16 cellular contexts compared by ENCODE assay signal in the genomic region with DNA sequence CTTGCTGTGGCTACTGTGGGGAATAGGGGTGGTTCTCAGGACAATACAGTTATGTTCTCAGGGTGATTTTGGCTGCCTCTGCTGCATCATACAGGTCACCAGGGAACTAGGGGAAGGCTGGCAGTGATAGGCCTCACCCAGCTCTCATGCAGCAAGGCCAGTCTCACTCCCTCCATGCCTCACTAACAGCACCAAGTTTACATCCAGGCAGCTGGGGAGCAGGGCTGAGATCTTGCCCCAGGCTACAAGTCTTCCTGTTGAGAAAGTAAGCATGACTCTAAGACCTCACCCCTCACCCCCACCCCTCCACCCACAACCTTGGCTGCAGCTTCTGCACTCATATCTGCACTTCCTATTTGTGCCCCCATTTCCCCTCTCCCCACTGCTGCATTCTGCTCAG.
DNase-seq lines count a peak whose midpoint lies in the region; ATAC-seq and TF ChIP-seq lines count a peak whose summit lies in the region.
"Had no signal": no experiment of that assay in that cellular context is flagged by ENCODE, and none has a peak within 500 bp of the region (broad histone marks: within the 10 kb centered on the region; RNA-seq: fewer than 3 reads in every experiment).

No MANE protein-coding gene starts in this region.

- no peaks in the 10 kb centered on the region for H4K20me1 ChIP-seq in IMR-90 (ENCODE audit: insufficient read depth, low read length)

- H3K14ac ChIP-seq in IMR-90 (replicated peaks; ENCODE audit: low read depth, low read length) (no peak overlapping the region), trophoblast cell (ENCODE audit: low read length) (no peak overlapping the region)

- H3K4me1 ChIP-seq in IMR-90 (ENCODE audit: control insufficient read depth, insufficient read depth, low read length) = peaks cover 4% of the 10 kb centered on the region; the same call in 1 of the 2 replicates
- H3K4me1 ChIP-seq in trophoblast cell (ENCODE audit: control insufficient read depth in 1 of 2, insufficient read depth in 2 of 2, low read length in 2 of 2) = peaks cover 16 to 19% of the 10 kb centered on the region in 2 experiments

- intact Hi-C loops in IMR-90 (cut with micrococcal nuclease) = no loop called here
- intact Hi-C loops in activated T-helper 1 cell treated with anti-CD3 and anti-CD28 coated beads, Interleukin-12 subunit alpha, Interleukin-12 subunit beta, Interleukin-2, Interleukin-4 antibody, amounts not matched to agents 30 ng/mL and 10 ng/mL and 1 ng/mL, durations not matched to agents 14 hours and 24 hours and 36 hours (cut with micrococcal nuclease) = no loop called here

- no peak overlapping the region for H2BK20ac ChIP-seq in IMR-90 (ENCODE audit: low read depth, low read length)

- H3K36me3 ChIP-seq in IMR-90 (ENCODE audit: control insufficient read depth, insufficient read depth, low read length) (no peaks in the 10 kb centered on the region), trophoblast cell (ENCODE audit: control insufficient read depth in 1 of 2, insufficient read depth in 2 of 2, low read length in 2 of 2) (no peaks in the 10 kb centered on the region)

- H3K4me3 ChIP-seq in IMR-90 (ENCODE audit: insufficient read depth, low read depth, low read length) (no peak overlapping the region), trophoblast cell (ENCODE audit: low read depth, low read length) (no peak overlapping the region)

- no peak for TF ChIP-seq POLR2A in IMR-90 (IDR thresholded peaks at IDR 0.05; ENCODE audit: low read depth, low read length)

- H3K4me2 ChIP-seq in IMR-90 (ENCODE audit: low read depth, low read length) (no peak overlapping the region), trophoblast cell (ENCODE audit: low read length) (no peak overlapping the region)

- H3K18ac ChIP-seq in IMR-90 (ENCODE audit: low read depth, low read length) (no peak overlapping the region), trophoblast cell (ENCODE audit: low read length) (no peak overlapping the region)

- H3K27me3 ChIP-seq in IMR-90 (ENCODE audit: control insufficient read depth, insufficient read depth, low read length) (no peaks in the 10 kb centered on the region), trophoblast cell (ENCODE audit: insufficient read depth, low read length) (no peaks in the 10 kb centered on the region)

- BruUV-seq in IMR-90 (replicated peaks; lab: Mats Ljungman, UMichigan) = no TSS peak

- H3K9ac ChIP-seq in IMR-90 (ENCODE audit: low read depth, low read length) = no peak overlapping the region
- H3K9ac ChIP-seq in trophoblast cell (ENCODE audit: low read length) = no peak overlapping the region

- H3K27me3 Mint-ChIP-seq in activated T-helper 1 cell treated with anti-CD3 and anti-CD28 coated beads, Interleukin-12 subunit alpha, Interleukin-12 subunit beta, Interleukin-2, Interleukin-4 antibody, amounts not matched to agents 30 ng/mL and 10 ng/mL and 1 ng/mL, durations not matched to agents 14 hours and 24 hours and 36 hours (ENCODE audit: insufficient read depth) = no peaks in the 10 kb centered on the region

- no peak overlapping the region for H3K4ac ChIP-seq in IMR-90 (ENCODE audit: low read depth, low read length)
- H3K4ac ChIP-seq in trophoblast cell (ENCODE audit: low read depth, low read length) = no peak overlapping the region

- ATAC-seq in IMR-90 (ENCODE audit: low read depth) (no peak), esophagus mucosa (peak; percentile 25), GM21381 (IDR thresholded peaks at IDR 0.05; ENCODE audit: unreplicated experiment) (no peak), GM18861 (IDR thresholded peaks at IDR 0.05; ENCODE audit: unreplicated experiment) (no peak)

- H3K79me1 ChIP-seq in IMR-90 (ENCODE audit: low read depth in 1 of 2, low read length in 2 of 2) (no peaks in the 10 kb centered on the region), trophoblast cell (ENCODE audit: low read length) (peaks cover 6% of the 10 kb centered on the region)

- H4K8ac ChIP-seq in IMR-90 (ENCODE audit: low read depth in 2 of 2, low read length in 2 of 2) (no peak overlapping the region), trophoblast cell (ENCODE audit: low read depth, low read length) (no peak overlapping the region)

- H2AK5ac ChIP-seq in IMR-90 (ENCODE audit: low read depth, low read length) = no peak overlapping the region
- no peak overlapping the region for H2AK5ac ChIP-seq in trophoblast cell (ENCODE audit: low read length)

- H3K56ac ChIP-seq in IMR-90 (ENCODE audit: extremely low read depth, insufficient read depth, low read length) = no peak overlapping the region

- H2BK12ac ChIP-seq in trophoblast cell (ENCODE audit: low read length) = no peak overlapping the region

- dilution Hi-C loops in IMR-90 (cut with HindIII; ENCODE audit: low sequenced_read_pairs, unreplicated experiment) = no loop called here

- no peak for TF ChIP-seq CTCF in IMR-90 (conservative IDR thresholded peaks at IDR 0.05; ENCODE audit: low read depth, low read length)
- no peak for TF ChIP-seq CTCF in RWPE1 (conservative IDR thresholded peaks at IDR 0.05; ENCODE audit: low read depth)

- H3K79me2 ChIP-seq in trophoblast cell (ENCODE audit: control insufficient read depth, insufficient read depth, low read length, poor library complexity) = no peaks in the 10 kb centered on the region

- no peak overlapping the region for H4K5ac ChIP-seq in IMR-90 (ENCODE audit: low read depth, low read length)

- H3K4me1 Mint-ChIP-seq in activated T-helper 1 cell treated with anti-CD3 and anti-CD28 coated beads, Interleukin-12 subunit alpha, Interleukin-12 subunit beta, Interleukin-2, Interleukin-4 antibody, amounts not matched to agents 30 ng/mL and 10 ng/mL and 1 ng/mL, durations not matched to agents 14 hours and 24 hours and 36 hours (ENCODE audit: low read depth) = no peaks in the 10 kb centered on the region

- H2BK15ac ChIP-seq in IMR-90 (ENCODE audit: low read depth, low read length) = no peak overlapping the region

- no peaks in the 10 kb centered on the region for H3K9me1 ChIP-seq in IMR-90 (ENCODE audit: insufficient read depth, low read length)

- H2BK5ac ChIP-seq in IMR-90 (ENCODE audit: low read depth, low read length, poor library complexity, severe bottlenecking) = no peak overlapping the region
- peak overlapping the region; percentile 19 for H2BK5ac ChIP-seq in trophoblast cell (ENCODE audit: low read depth, low read length, poor library complexity)

- TF ChIP-seq RAD21 in IMR-90 (IDR thresholded peaks at IDR 0.05; ENCODE audit: low read length) = no peak

- no peak overlapping the region for H3K4me3 Mint-ChIP-seq in activated T-helper 1 cell treated with anti-CD3 and anti-CD28 coated beads, Interleukin-12 subunit alpha, Interleukin-12 subunit beta, Interleukin-2, Interleukin-4 antibody, amounts not matched to agents 30 ng/mL and 10 ng/mL and 1 ng/mL, durations not matched to agents 14 hours and 24 hours and 36 hours
- H3K4me3 Mint-ChIP-seq: CD14-positive monocyte, HFFc6 had no signal

- no peaks in the 10 kb centered on the region for H3K36me3 Mint-ChIP-seq in activated T-helper 1 cell treated with anti-CD3 and anti-CD28 coated beads, Interleukin-12 subunit alpha, Interleukin-12 subunit beta, Interleukin-2, Interleukin-4 antibody, amounts not matched to agents 30 ng/mL and 10 ng/mL and 1 ng/mL, durations not matched to agents 14 hours and 24 hours and 36 hours (ENCODE audit: low read depth)
- H3K36me3 Mint-ChIP-seq: CD14-positive monocyte had no signal

- DNase-seq in IMR-90 (no peak), RWPE1 (ENCODE audit: low spot score) (no peak), trophoblast cell (no peak)
- no peak for DNase-seq in activated T-helper 1 cell treated with anti-CD3 and anti-CD28 coated beads, Interleukin-12 subunit alpha, Interleukin-12 subunit beta, Interleukin-2, Interleukin-4 antibody, amounts not matched to agents 30 ng/mL and 10 ng/mL and 1 ng/mL, durations not matched to agents 14 hours and 24 hours and 36 hours (ENCODE audit: low spot score)
- DNase-seq: ACHN, AML-193, COR-L47, DMS153, HFFc6, NCI-H187 treated with DMSO at 0.1 percent for 48 hours, NCI-H748 treated with DMSO at 0.1 percent for 48 hours, OCI-M1 had no signal

- H2AFZ ChIP-seq in IMR-90 (replicated peaks; ENCODE audit: low read length, poor library complexity) (peak overlapping the region; percentile 11), trophoblast cell (ENCODE audit: insufficient read depth, low read length, poor library complexity) (no peak overlapping the region)

- H4K12ac ChIP-seq in trophoblast cell (ENCODE audit: low read depth, low read length) = no peak overlapping the region

- no peak overlapping the region for H3K27ac Mint-ChIP-seq in activated T-helper 1 cell treated with anti-CD3 and anti-CD28 coated beads, Interleukin-12 subunit alpha, Interleukin-12 subunit beta, Interleukin-2, Interleukin-4 antibody, amounts not matched to agents 30 ng/mL and 10 ng/mL and 1 ng/mL, durations not matched to agents 14 hours and 24 hours and 36 hours
- H3K27ac Mint-ChIP-seq: CD14-positive monocyte, HFFc6 had no signal

- POLR2A ChIA-PET in IMR-90 (lab: Charles Lee; ENCODE audit: unreplicated experiment) (no interaction called here), RWPE1 (lab: Yijun Ruan, JAX; ENCODE audit: low non-redundant PET) (no interaction called here)

- H3K9me3 ChIP-seq in IMR-90 (ENCODE audit: control insufficient read depth, insufficient read depth, low read length) (no peaks in the 10 kb centered on the region), trophoblast cell (ENCODE audit: insufficient read depth, low read depth, low read length) (no peaks in the 10 kb centered on the region)

- CTCF ChIA-PET in IMR-90 (lab: Yijun Ruan, JAX) (interaction anchor here (0.6 to 0.7 kb wide), 2 partner anchors 77 to 909 kb away, joined by 3 to 4 read pairs; no protein-coding TSS in a partner anchor), RWPE1 (lab: Yijun Ruan, JAX) (interaction anchor here (0.5 kb wide), 1 partner anchor 15 kb away, joined by 3 read pairs; no protein-coding TSS in a partner anchor)

- H2AK9ac ChIP-seq in IMR-90 (replicated peaks; ENCODE audit: low read depth, low read length, poor library complexity) = no peak overlapping the region

- H3K27ac ChIP-seq in IMR-90 (ENCODE audit: insufficient read depth, low read length) (no peak overlapping the region), RWPE1 (peak overlapping the region; percentile 28), trophoblast cell (ENCODE audit: low read depth, low read length) (no peak overlapping the region)

- peaks cover 18% of the 10 kb centered on the region for H3K9me3 Mint-ChIP-seq in activated T-helper 1 cell treated with anti-CD3 and anti-CD28 coated beads, Interleukin-12 subunit alpha, Interleukin-12 subunit beta, Interleukin-2, Interleukin-4 antibody, amounts not matched to agents 30 ng/mL and 10 ng/mL and 1 ng/mL, durations not matched to agents 14 hours and 24 hours and 36 hours
- H3K9me3 Mint-ChIP-seq: HFFc6 had no signal

- no peak overlapping the region for H4K91ac ChIP-seq in IMR-90 (ENCODE audit: insufficient read depth, low read depth, low read length)
- no peak overlapping the region for H4K91ac ChIP-seq in trophoblast cell (ENCODE audit: low read depth, low read length)

- H3K23ac ChIP-seq in IMR-90 (ENCODE audit: low read depth, low read length) (no peak overlapping the region), trophoblast cell (ENCODE audit: low read length) (no peak overlapping the region)

- H2BK120ac ChIP-seq in IMR-90 (ENCODE audit: low read depth, low read length) = no peak overlapping the region
- H2BK120ac ChIP-seq in trophoblast cell (ENCODE audit: insufficient read depth, low read length, poor library complexity) = no peak overlapping the region

- in situ Hi-C loops in IMR-90 (cut with MboI; ENCODE audit: low sequenced_read_pairs) = no loop called here
